In the genomic region with DNA sequence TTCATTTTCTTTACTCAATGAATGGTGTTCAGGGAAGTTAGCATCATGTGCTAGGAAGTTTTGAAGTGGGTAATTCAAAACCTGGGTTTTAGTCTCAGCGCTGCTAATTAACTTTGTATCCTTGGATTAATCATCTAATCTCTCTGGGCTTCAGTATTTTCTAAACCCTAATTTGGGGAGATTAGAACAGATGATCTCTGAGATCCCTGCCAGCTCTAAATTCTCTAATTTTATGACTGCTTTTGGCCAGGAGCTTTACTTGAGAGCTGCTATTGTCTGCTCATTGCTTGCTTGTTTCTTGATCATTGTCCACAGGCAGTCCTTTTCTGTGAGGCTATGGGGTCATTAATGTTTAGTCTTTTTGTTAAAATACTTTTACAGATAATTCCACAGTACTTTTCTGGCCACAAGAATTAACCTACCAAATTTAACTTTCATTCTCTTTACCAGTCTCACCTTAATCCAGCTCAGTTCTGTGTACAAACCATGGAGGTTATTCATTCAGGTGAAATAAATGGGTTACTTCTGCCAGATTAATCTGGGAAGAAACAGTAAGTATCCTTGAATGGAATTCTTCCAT, we compare ENCODE assay signal across 25 cellular contexts. TPM values are rescaled to one million over a fixed set of nuclear protein-coding genes. Genes with fewer than 3 reads are reported as not detected.
DNase-seq lines count a peak whose midpoint lies in the region; ATAC-seq and TF ChIP-seq lines count a peak whose summit lies in the region.
"Had no signal": no experiment of that assay in that cellular context is flagged by ENCODE, and none has a peak within 500 bp of the region (broad histone marks: within the 10 kb centered on the region; RNA-seq: fewer than 3 reads in every experiment).

No MANE protein-coding gene starts in this region.

- H3K4me1 ChIP-seq in A673 (ENCODE audit: insufficient read depth, low read length, poor library complexity, severe bottlenecking) (peaks cover 8% of the 10 kb centered on the region), GM23338 (ENCODE audit: insufficient read depth) (peaks cover 17% of the 10 kb centered on the region), RWPE2 (ENCODE audit: insufficient read depth, poor library complexity, severe bottlenecking) (peaks cover 38% of the 10 kb centered on the region), sigmoid colon (peaks cover 0 to 10% (median 4%) of the 10 kb centered on the region in 4 donors)
- H3K4me1 ChIP-seq: BE2C, Caco-2 had no signal

- TF ChIP-seq EP300 in neural cell (conservative IDR thresholded peaks at IDR 0.05; ENCODE audit: poor library complexity, severe bottlenecking) (no peak), sigmoid colon (IDR thresholded peaks at IDR 0.05) (no peak)

- no peaks in the 10 kb centered on the region for H3K9me3 ChIP-seq in A673 (ENCODE audit: low read depth, low read length, poor library complexity, severe bottlenecking)
- H3K9me3 ChIP-seq in RWPE2 (ENCODE audit: severe bottlenecking), result peaks cover 5% of the 10 kb centered on the region
- no peaks in the 10 kb centered on the region for H3K9me3 ChIP-seq in neural cell (ENCODE audit: low read length)
- H3K9me3 ChIP-seq in sigmoid colon, result no peaks in the 10 kb centered on the region
- H3K9me3 ChIP-seq: Caco-2 had no signal

- no peak for TF ChIP-seq RAD21 in neural cell (conservative IDR thresholded peaks at IDR 0.05)

- CTCF ChIA-PET in A673 (lab: Charles Lee), result no interaction called here

- BruUV-seq in A673 (replicated peaks; lab: Mats Ljungman, UMichigan), result no TSS peak

- intact Hi-C loops in A673 (cut with micrococcal nuclease; ENCODE audit: unreplicated experiment), result no loop called here
- intact Hi-C loops in sigmoid colon (cut with DNase I), result no loop called here

- H3K4me3 ChIP-seq in A673 (ENCODE audit: low read depth, low read length, poor library complexity, severe bottlenecking) (no peak overlapping the region), GM23338 (no peak overlapping the region), RWPE2 (ENCODE audit: severe bottlenecking) (no peak overlapping the region), neural cell (ENCODE audit: low read length) (peak overlapping the region; percentile 36), sigmoid colon (no peak overlapping the region)

- peaks cover 12% of the 10 kb centered on the region; the same call in 1 of the 2 replicates for H4K20me1 ChIP-seq in GM23338 (replicated peaks; ENCODE audit: insufficient read depth)
- H4K20me1 ChIP-seq in neural cell (ENCODE audit: insufficient read depth), result no peaks in the 10 kb centered on the region

- H3K4me1 Mint-ChIP-seq in GM23338, result peaks cover 19% of the 10 kb centered on the region
- peaks cover 13% of the 10 kb centered on the region for H3K4me1 Mint-ChIP-seq in mesothelial cell of epicardium

- H2AFZ ChIP-seq in GM23338 (no peak overlapping the region), neural cell (ENCODE audit: low read depth, low read length) (no peak overlapping the region)

- no peak overlapping the region for H3K4me3 Mint-ChIP-seq in GM23338
- H3K4me3 Mint-ChIP-seq in mesothelial cell of epicardium, result no peak overlapping the region
- H3K4me3 Mint-ChIP-seq: H9 had no signal

- H3K27ac Mint-ChIP-seq in GM23338, result peak overlapping the region; percentile 68
- no peak overlapping the region for H3K27ac Mint-ChIP-seq in mesothelial cell of epicardium

- H3K9me3 Mint-ChIP-seq in GM23338 (peaks cover 4% of the 10 kb centered on the region; the same call in 2 of the 3 replicates), mesothelial cell of epicardium (peaks cover 12% of the 10 kb centered on the region)

- ATAC-seq in GM23338 (peak; percentile 30; the same call in 1 of the 3 replicates), RWPE2 (ENCODE audit: low read depth) (no peak), left lobe of liver (no peak)
- ATAC-seq: SK-N-SH treated with all-trans-retinoic acid at 6 μM for 48 hours had no signal

- no peaks in the 10 kb centered on the region for H3K9me2 ChIP-seq in GM23338 (ENCODE audit: insufficient read depth)
- H3K9me2 ChIP-seq in neural cell (ENCODE audit: insufficient read depth, low read length), result no peaks in the 10 kb centered on the region

- H3K79me2 ChIP-seq in GM23338 (replicated peaks; ENCODE audit: insufficient read depth) (peaks cover 18% of the 10 kb centered on the region), neural cell (replicated peaks; ENCODE audit: insufficient read depth, low read length) (no peaks in the 10 kb centered on the region)

- 85 to 93% methylated on average over 1 of the region's 1 CpG for WGBS in sigmoid colon, 2 donors

- H3K36me3 Mint-ChIP-seq in GM23338 (ENCODE audit: low read depth) (peaks cover 12% of the 10 kb centered on the region), mesothelial cell of epicardium (peaks cover 14% of the 10 kb centered on the region)

- TF ChIP-seq CTCF in A673 (conservative IDR thresholded peaks at IDR 0.05; ENCODE audit: low read depth, low read length) (no peak), GM23338 (conservative IDR thresholded peaks at IDR 0.05; ENCODE audit: low read depth in 2 of 2) (no peak), RWPE2 (IDR thresholded peaks at IDR 0.05; ENCODE audit: poor library complexity, severe bottlenecking) (no peak), neural cell (IDR thresholded peaks at IDR 0.05; ENCODE audit: poor library complexity, severe bottlenecking) (no peak), sigmoid colon (IDR thresholded peaks at IDR 0.05) (no peak), mesothelial cell of epicardium (IDR thresholded peaks at IDR 0.05; ENCODE audit: unreplicated experiment) (no peak)

- POLR2A ChIA-PET in A673 (lab: Charles Lee; ENCODE audit: low non-redundant PET), result no interaction called here

- H3F3A ChIP-seq in GM23338 (replicated peaks; ENCODE audit: low read depth) (no peaks in the 10 kb centered on the region), neural cell (ENCODE audit: insufficient read depth, low read length, poor library complexity, severe bottlenecking) (no peaks in the 10 kb centered on the region)

- H3K4me2 ChIP-seq in GM23338 (no peak overlapping the region; the same call in 1 of the 2 replicates), neural cell (ENCODE audit: low read length) (peak overlapping the region; percentile 0)

- H3K27me3 ChIP-seq in A673 (replicated peaks; ENCODE audit: insufficient read depth, low read depth, low read length, poor library complexity), result no peaks in the 10 kb centered on the region
- H3K27me3 ChIP-seq in GM23338 (ENCODE audit: insufficient read depth), result no peaks in the 10 kb centered on the region
- no peaks in the 10 kb centered on the region for H3K27me3 ChIP-seq in RWPE2 (ENCODE audit: insufficient read depth, poor library complexity, severe bottlenecking)
- no peaks in the 10 kb centered on the region for H3K27me3 ChIP-seq in neural cell (ENCODE audit: insufficient read depth, low read depth, low read length)
- H3K27me3 ChIP-seq in sigmoid colon, result no peaks in the 10 kb centered on the region
- H3K27me3 ChIP-seq: BE2C had no signal

- H3K27me3 Mint-ChIP-seq in GM23338 (ENCODE audit: insufficient read depth, low read depth, poor library complexity) (peaks cover 2% of the 10 kb centered on the region), mesothelial cell of epicardium (ENCODE audit: low read depth) (no peaks in the 10 kb centered on the region)
- H3K27me3 Mint-ChIP-seq: CD4-positive, CD25-positive, alpha-beta regulatory T cell had no signal

- no peaks in the 10 kb centered on the region for H3K36me3 ChIP-seq in A673 (ENCODE audit: insufficient read depth, low read length, poor library complexity, severe bottlenecking)
- no peaks in the 10 kb centered on the region; the same call in 1 of the 2 replicates for H3K36me3 ChIP-seq in GM23338 (ENCODE audit: insufficient read depth)
- peaks cover 22% of the 10 kb centered on the region for H3K36me3 ChIP-seq in RWPE2 (ENCODE audit: low read depth)
- no peaks in the 10 kb centered on the region for H3K36me3 ChIP-seq in neural cell (ENCODE audit: insufficient read depth, low read length)
- H3K36me3 ChIP-seq in sigmoid colon, result no peaks in the 10 kb centered on the region
- H3K36me3 ChIP-seq: BE2C had no signal

- H3K27ac ChIP-seq in A673 (ENCODE audit: low read depth, low read length, poor library complexity, severe bottlenecking), result no peak overlapping the region
- no peak overlapping the region for H3K27ac ChIP-seq in GM23338 (ENCODE audit: low read depth)
- peak overlapping the region; percentile 94 for H3K27ac ChIP-seq in RWPE2 (ENCODE audit: poor library complexity, severe bottlenecking)
- H3K27ac ChIP-seq in neural cell (ENCODE audit: low read length), result peak overlapping the region; percentile 48
- no peak overlapping the region for H3K27ac ChIP-seq in sigmoid colon

- peak overlapping the region; percentile 2 for H3K9ac ChIP-seq in neural cell (ENCODE audit: low read length)

- TF ChIP-seq POLR2A in sigmoid colon (IDR thresholded peaks at IDR 0.05), result no peak

- DNase-seq in A673 (ENCODE audit: low spot score) (peak; percentile 14), GM23338 (ENCODE audit: low spot score) (no peak), RWPE2 (ENCODE audit: low spot score) (no peak), left lobe of liver (ENCODE audit: low spot score) (no peak), sigmoid colon (no peak), mesothelial cell of epicardium (ENCODE audit: low spot score in 2 of 2, unreplicated experiment in 2 of 2) (no peak)
- no peak for DNase-seq in stimulated activated CD4-positive, alpha-beta T cell treated with anti-CD3 and anti-CD28 coated beads, Interleukin-1b, Interleukin-23, amount 100 ng/mL, for 48 hours
- DNase-seq: BE2C; Caco-2; CD4-positive, CD25-positive, alpha-beta regulatory T cell; H9; IMR-90; NCI-H1092; NCI-H1436 treated with DMSO at 0.1 percent for 48 hours; NCI-H2029; NCI-H2171 treated with DMSO at 0.1 percent for 48 hours; NCI-H774; RPMI8226; SIG-M5 had no signal

TF ChIP-seq in GM23338, 12 proteins besides CTCF, POLR2A, EP300 and RAD21 (continues in another document):
- no peak for TF ChIP-seq EZH2 (IDR thresholded peaks at IDR 0.05; ENCODE audit: low read depth, unreplicated experiment)

RNA-seq across cellular contexts. Expression of gene VWA3A, which starts 28.4 kb away (rescaled TPM):
- total RNA-seq in A673 (2021), result 0.57 and 0.64 TPM in 2 replicates
- 0.45 TPM in 1 of 2 replicates, not detected in the other for total RNA-seq in GM23338 (2014; rRNA removed; shearing (Covaris generic))
- not detected in 2 replicates for polyA plus RNA-seq in GM23338 (2016; fragmentation: Nextera tagmentation; extraction: Ambion mirVana)
- 0.96 and 1.8 TPM in 2 replicates for polyA plus RNA-seq in neural cell
- polyA minus RNA-seq in neural cell, result 1.3 and 1.5 TPM in 2 replicates
- total RNA-seq in left lobe of liver, result 0.08 TPM
- total RNA-seq in sigmoid colon, result under 1 TPM in 2 of 4 donors, not detected in 2; under 0.01 to 0.55 TPM
- under 1 TPM in 1 of 3 donors, not detected in 2; 0.07 TPM for polyA plus RNA-seq in sigmoid colon
- 0.18 to 0.54 TPM (median 0.35 TPM) in 3 replicates for total RNA-seq in mesothelial cell of epicardium
- total RNA-seq: A172, Caco-2, H9, HT-29, IMR-90, M059J, NCI-H460 had no signal
- polyA plus RNA-seq: CD4-positive, CD25-positive, alpha-beta regulatory T cell; IMR-90 had no signal

RNA-seq across cellular contexts. Expression of gene MOSMO, which starts 56.1 kb away (rescaled TPM):
- total RNA-seq in A673 (2021) (13.1 and 14.6 TPM in 2 replicates), left lobe of liver (7.2 TPM), sigmoid colon (10 to 100 TPM; 19.3 to 27.1 (median 21.4) TPM), mesothelial cell of epicardium (14.8 to 17.5 TPM (median 17.0 TPM) in 3 replicates)
- 16.4 and 19.2 TPM in 2 replicates for total RNA-seq in GM23338 (2014; rRNA removed; shearing (Covaris generic))
- polyA plus RNA-seq in GM23338 (2016; fragmentation: Nextera tagmentation; extraction: Ambion mirVana) (8.7 and 9.1 TPM in 2 replicates), neural cell (40.3 and 56.3 TPM in 2 replicates), sigmoid colon (1 to 10 TPM; 2.8 to 7.5 (median 4.2) TPM)
- polyA minus RNA-seq in neural cell, result 48.2 and 60.0 TPM in 2 replicates

Comparison
In these comparisons a context has a peak if more than half of its experiments do, and no peak if none do; other contexts are left out.
1. H3K27ac ChIP-seq: peak in RWPE2 (single experiment) and neural cell (single experiment); none in A673 (single experiment), GM23338 (single experiment) and sigmoid colon (0 of 4).